In the genomic region with DNA sequence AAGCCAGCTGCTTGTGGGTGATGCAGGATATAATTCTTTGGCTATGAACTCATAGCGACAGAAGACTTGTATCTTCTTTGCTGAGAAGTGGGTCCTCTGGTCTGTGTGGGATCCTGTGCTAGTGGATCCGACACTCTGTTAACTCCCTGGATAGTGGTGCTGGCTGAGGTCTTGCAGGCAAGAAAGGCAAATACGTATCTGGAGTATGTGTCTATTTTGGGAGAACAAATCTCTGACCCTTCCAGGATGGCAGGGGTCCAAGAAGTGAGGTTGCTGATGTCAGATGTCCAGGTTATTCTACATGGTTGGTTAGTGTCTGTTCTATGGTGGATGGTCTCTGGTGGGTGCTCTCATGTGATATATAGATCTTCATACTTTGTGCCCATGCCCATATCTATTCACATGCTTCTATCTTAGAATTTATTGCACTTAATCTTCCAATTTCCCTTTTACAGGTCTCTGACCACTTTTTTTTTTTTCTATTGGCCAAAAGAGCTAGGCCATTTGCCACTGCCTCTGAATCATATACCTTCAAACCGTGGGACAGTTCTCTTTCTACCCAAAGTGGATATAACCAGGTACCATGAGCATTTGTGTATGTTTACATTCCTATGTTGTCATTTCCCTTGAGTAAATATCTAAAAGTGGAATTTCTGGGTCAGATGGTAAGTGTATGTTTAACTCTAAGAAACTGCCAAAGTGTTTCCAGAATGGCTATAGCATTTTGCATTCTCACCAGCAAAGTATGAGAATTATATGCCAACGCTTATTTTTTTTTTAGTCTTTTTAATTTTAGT, we compare ENCODE assay signal across 19 cellular contexts. TPM values are rescaled to one million over a fixed set of nuclear protein-coding genes. Genes with fewer than 3 reads are reported as not detected.
DNase-seq lines count a peak whose midpoint lies in the region; ATAC-seq and TF ChIP-seq lines count a peak whose summit lies in the region.
"Had no signal": no experiment of that assay in that cellular context is flagged by ENCODE, and none has a peak within 500 bp of the region (broad histone marks: within the 10 kb centered on the region; RNA-seq: fewer than 3 reads in every experiment).

No MANE protein-coding gene starts in this region.

- no peak overlapping the region for H3K23ac ChIP-seq in H9 (ENCODE audit: insufficient read length, low read depth, low read length)

- H3K79me2 ChIP-seq in osteoblast (ENCODE audit: insufficient read depth, low read length) (no peaks in the 10 kb centered on the region), H9 (ENCODE audit: insufficient read depth, low read length) (no peaks in the 10 kb centered on the region)

- peak overlapping the region; percentile 47 for H2AFZ ChIP-seq in osteoblast (ENCODE audit: low read length)
- H2AFZ ChIP-seq in H9 (ENCODE audit: low read length): no peak overlapping the region

- H3K14ac ChIP-seq in H9 (ENCODE audit: insufficient read depth, low read length): no peak overlapping the region

- no peak overlapping the region for H3K18ac ChIP-seq in H9 (ENCODE audit: insufficient read length, low read depth, low read length)

- H2BK15ac ChIP-seq in H9 (ENCODE audit: low read depth, low read length): no peak overlapping the region

- in situ Hi-C loops in brain microvascular endothelial cell (cut with HindIII; ENCODE audit: low pct_ligation_motif_present, low sequenced_read_pairs): no loop called here

- H3K27me3 ChIP-seq in MG63 (no peaks in the 10 kb centered on the region), osteoblast (ENCODE audit: insufficient read depth, low read length) (no peaks in the 10 kb centered on the region), H9 (ENCODE audit: insufficient read depth, low read length) (no peaks in the 10 kb centered on the region), brain microvascular endothelial cell (replicated peaks) (no peaks in the 10 kb centered on the region)
- H3K27me3 ChIP-seq: BLaER1 treated with 17β-estradiol and CSF1 and Interleukin-3, amounts not matched to agents 10 nM and 100 nM had no signal

- H2BK20ac ChIP-seq in H9 (ENCODE audit: low read depth, low read length, poor library complexity, severe bottlenecking): no peak overlapping the region

- peaks cover 9% of the 10 kb centered on the region for H3K4me1 ChIP-seq in osteoblast (ENCODE audit: insufficient read depth, low read length)
- no peaks in the 10 kb centered on the region for H3K4me1 ChIP-seq in H9 (ENCODE audit: insufficient read depth, low read length)
- H3K4me1 ChIP-seq: BLaER1 treated with 17β-estradiol and CSF1 and Interleukin-3, amounts not matched to agents 10 nM and 100 nM had no signal

- no peak overlapping the region for H3K56ac ChIP-seq in H9 (ENCODE audit: insufficient read length, low read depth, low read length)

- H4K20me1 ChIP-seq in osteoblast (ENCODE audit: insufficient read depth, low read length) (no peaks in the 10 kb centered on the region), H9 (ENCODE audit: control insufficient read depth, insufficient read depth, insufficient read length) (no peaks in the 10 kb centered on the region)
- H4K20me1 ChIP-seq: BLaER1 treated with 17β-estradiol and CSF1 and Interleukin-3, amounts not matched to agents 10 nM and 100 nM had no signal

- ATAC-seq in left cardiac atrium: peak; percentile 91 to 92
- no peak for ATAC-seq in activated T-helper 17 cell treated with anti-CD3 and anti-CD28 coated beads, Interleukin-2, amount 50 U/mL, for 72 hours (replicated peaks)
- ATAC-seq: CD8-positive, alpha-beta T cell; SK-N-SH treated with all-trans-retinoic acid at 6 μM for 48 hours had no signal

- no CpG with 5 or more reads among the region's 5 CpGs for WGBS in H9 (ENCODE audit: extremely low coverage, insufficient read length, low lambda C conversion rate)

- H2BK12ac ChIP-seq in H9 (ENCODE audit: insufficient read length, low read depth, low read length): no peak overlapping the region

- H3K27ac Mint-ChIP-seq in H9: no peak overlapping the region
- no peak overlapping the region for H3K27ac Mint-ChIP-seq in activated T-helper 17 cell treated with anti-CD3 and anti-CD28 coated beads, Interleukin-2, amount 50 U/mL, for 72 hours
- H3K27ac Mint-ChIP-seq: CD8-positive, alpha-beta T cell had no signal

- H3K4ac ChIP-seq in H9 (ENCODE audit: low read depth, low read length): no peak overlapping the region

- H2BK5ac ChIP-seq in H9 (ENCODE audit: insufficient read length, low read length): no peak overlapping the region

- H3K4me2 ChIP-seq in osteoblast (ENCODE audit: insufficient read depth, low read length) (no peak overlapping the region), H9 (ENCODE audit: insufficient read depth, insufficient read length, low read length) (no peak overlapping the region)
- H3K4me2 ChIP-seq: BLaER1 treated with 17β-estradiol and CSF1 and Interleukin-3, amounts not matched to agents 10 nM and 100 nM had no signal

- H2BK120ac ChIP-seq in H9 (ENCODE audit: low read depth, low read length, poor library complexity, severe bottlenecking): no peak overlapping the region

- H3K27ac ChIP-seq in osteoblast (ENCODE audit: low read depth, low read length) (no peak overlapping the region), H9 (ENCODE audit: insufficient read length, low read depth, low read length) (no peak overlapping the region), brain microvascular endothelial cell (no peak overlapping the region)
- H3K27ac ChIP-seq: BLaER1 treated with 17β-estradiol and CSF1 and Interleukin-3, amounts not matched to agents 10 nM and 100 nM had no signal

- H2AK5ac ChIP-seq in H9 (ENCODE audit: insufficient read length, low read length): no peak overlapping the region

- no peak overlapping the region for H3K4me3 Mint-ChIP-seq in H9
- no peak overlapping the region for H3K4me3 Mint-ChIP-seq in activated T-helper 17 cell treated with anti-CD3 and anti-CD28 coated beads, Interleukin-2, amount 50 U/mL, for 72 hours
- H3K4me3 Mint-ChIP-seq: CD8-positive, alpha-beta T cell had no signal

- no peak overlapping the region for H3K4me3 ChIP-seq in MG63
- H3K4me3 ChIP-seq in osteoblast (ENCODE audit: insufficient read depth, low read length): no peak overlapping the region
- no peak overlapping the region for H3K4me3 ChIP-seq in brain microvascular endothelial cell (ENCODE audit: low read depth, low read length)
- H3K4me3 ChIP-seq: BLaER1 treated with 17β-estradiol and CSF1 and Interleukin-3, amounts not matched to agents 10 nM and 100 nM had no signal

- intact Hi-C loops in left cardiac atrium (cut with DNase I): no loop called here

- no peaks in the 10 kb centered on the region for H3K36me3 ChIP-seq in MG63
- H3K36me3 ChIP-seq in osteoblast (ENCODE audit: insufficient read depth, low read length): no peaks in the 10 kb centered on the region
- no peaks in the 10 kb centered on the region for H3K36me3 ChIP-seq in brain microvascular endothelial cell (replicated peaks)
- H3K36me3 ChIP-seq: BLaER1 treated with 17β-estradiol and CSF1 and Interleukin-3, amounts not matched to agents 10 nM and 100 nM had no signal

- no peaks in the 10 kb centered on the region for H3K9me3 ChIP-seq in MG63
- H3K9me3 ChIP-seq in osteoblast (ENCODE audit: low read depth, low read length): no peaks in the 10 kb centered on the region
- no peaks in the 10 kb centered on the region for H3K9me3 ChIP-seq in H9 (ENCODE audit: control insufficient read depth, low read depth, low read length)
- H3K9me3 ChIP-seq: BLaER1 treated with 17β-estradiol and CSF1 and Interleukin-3, amounts not matched to agents 10 nM and 100 nM had no signal

- H3K79me1 ChIP-seq in H9 (ENCODE audit: insufficient read depth, low read depth, low read length, poor library complexity, severe bottlenecking): no peaks in the 10 kb centered on the region

- H3K4me1 Mint-ChIP-seq in H9: peaks cover 10 to 13% of the 10 kb centered on the region in 2 experiments
- H3K4me1 Mint-ChIP-seq in activated T-helper 17 cell treated with anti-CD3 and anti-CD28 coated beads, Interleukin-2, amount 50 U/mL, for 72 hours: no peaks in the 10 kb centered on the region

- H4K5ac ChIP-seq in H9 (ENCODE audit: insufficient read length, low read depth, low read length): no peak overlapping the region

- no peaks in the 10 kb centered on the region for H3K23me2 ChIP-seq in H9 (ENCODE audit: insufficient read length, low read depth, low read length, poor library complexity, severe bottlenecking)

- no peaks in the 10 kb centered on the region for H3K27me3 Mint-ChIP-seq in H9 (ENCODE audit: low read depth)
- no peaks in the 10 kb centered on the region for H3K27me3 Mint-ChIP-seq in activated T-helper 17 cell treated with anti-CD3 and anti-CD28 coated beads, Interleukin-2, amount 50 U/mL, for 72 hours

- H3K9ac ChIP-seq in H9 (ENCODE audit: extremely low read depth, insufficient read length, low read length): no peak overlapping the region
- H3K9ac ChIP-seq: BLaER1 treated with 17β-estradiol and CSF1 and Interleukin-3, amounts not matched to agents 10 nM and 100 nM had no signal

- no peak overlapping the region for H4K91ac ChIP-seq in H9 (ENCODE audit: insufficient read length, low read depth, low read length)

- no peak overlapping the region for H3T11ph ChIP-seq in H9 (ENCODE audit: low read length)

- no peak overlapping the region for H4K8ac ChIP-seq in H9 (replicated peaks; ENCODE audit: insufficient read length, low read depth, low read length)

- no peaks in the 10 kb centered on the region for H3K36me3 Mint-ChIP-seq in H9 (ENCODE audit: insufficient read depth in 1 of 3, low read depth in 3 of 3)
- H3K36me3 Mint-ChIP-seq in activated T-helper 17 cell treated with anti-CD3 and anti-CD28 coated beads, Interleukin-2, amount 50 U/mL, for 72 hours (ENCODE audit: low read depth): no peaks in the 10 kb centered on the region
- H3K36me3 Mint-ChIP-seq: CD8-positive, alpha-beta T cell had no signal

- DNase-seq in DMS53 (lab: John Stamatoyannopoulos, UW) (peak; percentile 82), MG63 (peak; percentile 20), left cardiac atrium (peak; percentile 54), osteoblast (ENCODE audit: insufficient read length, low spot score, missing footprints) (no peak), H9 (no peak), NCI-H2029 (lab: John Stamatoyannopoulos, UW) (no peak), brain microvascular endothelial cell (no peak)
- DNase-seq: CD8-positive, alpha-beta T cell; DMS79 treated with DMSO at 0.1 percent for 48 hours; KBM-7; NCI-H1417 treated with DMSO at 0.1 percent for 48 hours; NCI-H187 treated with DMSO at 0.1 percent for 48 hours; NCI-H446; NCI-H69; NK-92 treated with Interleukin-12 subunit alpha and Interleukin-12 subunit beta, amount 100 ng/mL, for 24 hours; SHP77 had no signal

- TF ChIP-seq CTCF in osteoblast (IDR thresholded peaks at IDR 0.05; ENCODE audit: extremely low read depth, low read depth, low read length) (no peak), H9 (conservative IDR thresholded peaks at IDR 0.05) (no peak), brain microvascular endothelial cell (IDR thresholded peaks at IDR 0.05; ENCODE audit: low read depth, low read length, missing control alignments) (no peak)

- H3K9me3 Mint-ChIP-seq in H9: no peaks in the 10 kb centered on the region
- H3K9me3 Mint-ChIP-seq in activated T-helper 17 cell treated with anti-CD3 and anti-CD28 coated beads, Interleukin-2, amount 50 U/mL, for 72 hours: no peaks in the 10 kb centered on the region
- H3K9me3 Mint-ChIP-seq: CD8-positive, alpha-beta T cell had no signal

RNA-seq across cellular contexts. Expression of a gene that starts 45.1 kb away (rescaled TPM):
- 36.6 and 38.7 TPM in 2 replicates for total RNA-seq in MG63 (2014; rRNA removed; shearing (Covaris generic); ENCODE audit: low replicate concordance)
- total RNA-seq in left cardiac atrium (10 to 100 TPM; 56.8 to 74.8 TPM), osteoblast (102 and 111 TPM in 2 replicates), H9 (2021) (75.8 and 77.5 TPM in 2 replicates)
- total RNA-seq in activated T-helper 17 cell treated with anti-CD3 and anti-CD28 coated beads, Interleukin-2, amount 50 U/mL, for 72 hours: 10 to 100 TPM; 45.0 to 62.1 TPM

Comparison
In these comparisons a context has a peak if more than half of its experiments do, and no peak if none do; other contexts are left out.
1. DNase-seq: peak in DMS53 (single experiment), MG63 (single experiment) and left cardiac atrium (single experiment); none in osteoblast (single experiment), H9 (single experiment), NCI-H2029 (single experiment) and brain microvascular endothelial cell (single experiment).